Comparison of ENCODE assay signal across 8 cellular contexts in genomic region chr12:7374423-7375144, GRCh38.
A peak's percentile ranks its signal among the peaks of the same experiment; 100 is the strongest.
DNase-seq lines count a peak whose midpoint lies in the region.

No MANE protein-coding gene starts in this region.

- peak; percentile 66 for DNase-seq in EH (ENCODE audit: low read depth)
- peak; percentile 50 for DNase-seq in HuH-7 (ENCODE audit: low spot score)
- DNase-seq in SKM-1 (lab: John Stamatoyannopoulos, UW; ENCODE audit: unreplicated experiment): peak; percentile 5
- peak; percentile 20 for DNase-seq in glomerular visceral epithelial cell (ENCODE audit: extremely low spot score)
- DNase-seq in stimulated activated CD8-positive, alpha-beta memory T cell treated with anti-CD3 and anti-CD28 coated beads, Interleukin-4, amount 100 ng/mL, for 48 hours: peak; percentile 46
- DNase-seq in OCI-M2 (lab: John Stamatoyannopoulos, UW; ENCODE audit: unreplicated experiment): no peak
- no peak for DNase-seq in GM19238 (ENCODE audit: insufficient read length, low spot score)
- no peak for DNase-seq in NCI-H2107 treated with DMSO at 0.1 percent for 48 hours (lab: John Stamatoyannopoulos, UW; ENCODE audit: unreplicated experiment)

Comparison
In these comparisons a context has a peak if more than half of its experiments do, and no peak if none do; other contexts are left out.
1. DNase-seq: peak in EH (single experiment), HuH-7 (single experiment), SKM-1 (single experiment), glomerular visceral epithelial cell (single experiment) and stimulated activated CD8-positive, alpha-beta memory T cell treated with anti-CD3 and anti-CD28 coated beads, Interleukin-4, amount 100 ng/mL, for 48 hours (single experiment); none in OCI-M2 (single experiment), GM19238 (single experiment) and NCI-H2107 treated with DMSO at 0.1 percent for 48 hours (single experiment).